In the genomic region with DNA sequence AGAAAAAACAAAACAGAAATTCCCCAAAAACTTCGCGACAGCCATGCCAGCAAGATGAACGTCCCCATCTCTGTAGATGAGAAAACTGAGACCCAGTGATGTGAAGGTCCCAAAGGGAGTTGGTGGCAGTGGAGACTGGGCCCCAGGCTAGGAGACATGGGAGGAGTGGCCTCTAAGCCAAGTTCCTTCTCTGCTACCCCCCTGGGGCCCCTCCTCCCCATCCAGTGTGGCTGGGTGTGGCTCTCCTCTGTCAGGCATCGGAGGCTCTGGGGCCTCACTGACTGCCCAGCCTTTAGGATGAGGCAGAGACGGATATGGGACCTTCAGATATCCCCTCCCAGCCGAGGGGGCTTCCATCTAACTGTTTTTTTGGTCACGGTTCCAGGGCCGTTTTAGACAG, we compare ENCODE assay signal across 1 cellular context.
TF ChIP-seq lines count a peak whose summit lies in the region.

No MANE protein-coding gene starts in this region.

TF ChIP-seq in H1, 55 proteins besides CTCF, POLR2A, EP300 and RAD21 (continued from another document):
- no peak for TF ChIP-seq CTBP2 (IDR thresholded peaks at IDR 0.05; ENCODE audit: borderline replicate concordance, insufficient read depth, insufficient read length, low read length)
- TF ChIP-seq KDM4A (IDR thresholded peaks at IDR 0.05; ENCODE audit: low read depth, low read length, severe bottlenecking), result no peak
- no peak for TF ChIP-seq JUND (IDR thresholded peaks at IDR 0.05; ENCODE audit: low read length)
- TF ChIP-seq PHF8 (conservative IDR thresholded peaks at IDR 0.05; ENCODE audit: low read depth, low read length), result no peak
- no peak for TF ChIP-seq HDAC2 (IDR thresholded peaks at IDR 0.05; ENCODE audit: borderline replicate concordance in 1 of 2, low read depth in 2 of 2, low read length in 2 of 2)
- TF ChIP-seq KDM1A (IDR thresholded peaks at IDR 0.05; ENCODE audit: borderline replicate concordance, low read length), result no peak
- no peak for TF ChIP-seq NRF1 (IDR thresholded peaks at IDR 0.05; ENCODE audit: low read depth, low read length)
- no peak for TF ChIP-seq YY1 (IDR thresholded peaks at IDR 0.05; ENCODE audit: low read depth, low read length)
